ENCODE assay signal across 11 cellular contexts in the genomic region with DNA sequence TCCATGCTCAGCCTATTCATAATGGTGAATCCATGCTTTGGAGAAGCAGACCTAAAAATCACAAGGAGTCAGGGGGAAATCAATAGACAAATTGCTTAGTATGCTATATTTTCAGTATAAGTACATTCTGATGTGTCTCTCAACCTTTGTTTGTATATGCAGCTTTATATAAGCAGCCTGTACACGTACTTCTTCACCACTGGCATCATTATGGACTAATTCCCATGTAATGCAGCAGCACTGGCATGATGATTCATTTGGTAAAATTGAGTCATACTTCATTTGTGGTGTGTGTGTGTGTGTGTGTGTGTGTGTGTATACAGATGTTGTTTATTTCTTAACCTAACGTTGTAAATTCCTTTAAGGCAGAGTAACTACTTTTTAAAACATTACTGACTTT. TPM values are rescaled to one million over a fixed set of nuclear protein-coding genes. Genes with fewer than 3 reads are reported as not detected.
DNase-seq lines count a peak whose midpoint lies in the region; ATAC-seq, FAIRE-seq and TF ChIP-seq lines count a peak whose summit lies in the region.
"Had no signal": no experiment of that assay in that cellular context is flagged by ENCODE, and none has a peak within 500 bp of the region (broad histone marks: within the 10 kb centered on the region; RNA-seq: fewer than 3 reads in every experiment).

No MANE protein-coding gene starts in this region.

- CTCF ChIA-PET in A549 (lab: Yijun Ruan, JAX) = interaction anchor here (1.0 to 1.2 kb wide), 2 partner anchors 10 to 197 kb away, joined by 3 read pairs; no protein-coding TSS in a partner anchor
- CTCF ChIA-PET in activated CD4-positive, alpha-beta memory T cell treated with anti-CD3 and anti-CD28 coated beads, Interleukin-2, amount 10 ng/mL, durations not matched to agents 7 days and 5 days (lab: Charles Lee) = no interaction called here

- TF ChIP-seq CTCF in A549 (IDR thresholded peaks at IDR 0.05) (no peak), HL-60 (IDR thresholded peaks at IDR 0.05; ENCODE audit: insufficient read depth, low read length) (no peak), osteocyte (IDR thresholded peaks at IDR 0.05) (no peak)

- peaks cover 17% of the 10 kb centered on the region; the same call in 2 of the 3 replicates for H3K4me1 ChIP-seq in A549

- POLR2A ChIA-PET in A549 (lab: Yijun Ruan, JAX) = interaction anchor here (1.1 kb wide), 1 partner anchor 11 kb away, joined by 5 read pairs; a partner anchor contains a TSS
- POLR2A ChIA-PET in activated CD4-positive, alpha-beta memory T cell treated with anti-CD3 and anti-CD28 coated beads, Interleukin-2, amount 10 ng/mL, durations not matched to agents 7 days and 5 days (lab: Charles Lee) = interaction anchor here (0.6 to 4.3 kb wide), 2 partner anchors 11 to 687 kb away, joined by 3 to 38 read pairs; a partner anchor contains a TSS

- H3K27ac ChIP-seq in A549 (no peak overlapping the region), HL-60 (replicated peaks) (peak overlapping the region; percentile 50)

- no peaks in the 10 kb centered on the region for H3K27me3 ChIP-seq in HL-60 (ENCODE audit: insufficient read depth, poor library complexity, severe bottlenecking)

- no peaks in the 10 kb centered on the region for H3K27me3 Mint-ChIP-seq in activated CD4-positive, alpha-beta memory T cell treated with anti-CD3 and anti-CD28 coated beads, Interleukin-2, amount 10 ng/mL, durations not matched to agents 7 days and 5 days
- H3K27me3 Mint-ChIP-seq in activated T-helper 2 cell treated with anti-CD3 and anti-CD28 coated beads, Interferon-gamma antibody, Interleukin-2, Interleukin-4, amounts not matched to agents 10 μg/mL and 5 μg/mL and 100 μg/mL, durations not matched to agents 14 hours and 24 hours and 36 hours (ENCODE audit: low read depth) = no peaks in the 10 kb centered on the region
- no peaks in the 10 kb centered on the region for H3K27me3 Mint-ChIP-seq in osteocyte (ENCODE audit: unreplicated experiment)

- H3K4me3 ChIP-seq in A549 (no peak overlapping the region), HL-60 (replicated peaks; ENCODE audit: insufficient read depth, low read length) (no peak overlapping the region)
- H3K4me3 ChIP-seq: skin epidermis had no signal

- ATAC-seq in A549 (no peak), HG03045 (IDR thresholded peaks at IDR 0.05; ENCODE audit: unreplicated experiment) (no peak), sciatic nerve (no peak)

- no peak for TF ChIP-seq EP300 in A549 (IDR thresholded peaks at IDR 0.05)

- no peak overlapping the region for H3K4me3 Mint-ChIP-seq in activated CD4-positive, alpha-beta memory T cell treated with anti-CD3 and anti-CD28 coated beads, Interleukin-2, amount 10 ng/mL, durations not matched to agents 7 days and 5 days
- no peak overlapping the region for H3K4me3 Mint-ChIP-seq in activated T-helper 2 cell treated with anti-CD3 and anti-CD28 coated beads, Interferon-gamma antibody, Interleukin-2, Interleukin-4, amounts not matched to agents 10 μg/mL and 5 μg/mL and 100 μg/mL, durations not matched to agents 14 hours and 24 hours and 36 hours (ENCODE audit: low read depth)
- no peak overlapping the region for H3K4me3 Mint-ChIP-seq in osteocyte (ENCODE audit: unreplicated experiment)
- H3K4me3 Mint-ChIP-seq: CD14-positive monocyte had no signal

- no peak for TF ChIP-seq POLR2A in A549 (IDR thresholded peaks at IDR 0.05; ENCODE audit: low read length)

- TF ChIP-seq RAD21 in A549 (conservative IDR thresholded peaks at IDR 0.05 in 1 of 2, IDR thresholded peaks at IDR 0.05 in 1 of 2) = no peak

- H3K4me1 Mint-ChIP-seq in activated CD4-positive, alpha-beta memory T cell treated with anti-CD3 and anti-CD28 coated beads, Interleukin-2, amount 10 ng/mL, durations not matched to agents 7 days and 5 days = peaks cover 45% of the 10 kb centered on the region
- peaks cover 30% of the 10 kb centered on the region for H3K4me1 Mint-ChIP-seq in activated T-helper 2 cell treated with anti-CD3 and anti-CD28 coated beads, Interferon-gamma antibody, Interleukin-2, Interleukin-4, amounts not matched to agents 10 μg/mL and 5 μg/mL and 100 μg/mL, durations not matched to agents 14 hours and 24 hours and 36 hours (ENCODE audit: low read depth)
- H3K4me1 Mint-ChIP-seq in osteocyte (ENCODE audit: unreplicated experiment) = peaks cover 11% of the 10 kb centered on the region

- intact Hi-C loops in activated T-helper 2 cell treated with anti-CD3 and anti-CD28 coated beads, Interferon-gamma antibody, Interleukin-2, Interleukin-4, amounts not matched to agents 10 μg/mL and 5 μg/mL and 100 μg/mL, durations not matched to agents 14 hours and 24 hours and 36 hours (cut with micrococcal nuclease) = loop anchor here (2.0 kb wide), 1 partner anchor 197 kb away; no protein-coding TSS in a partner anchor
- intact Hi-C loops in sciatic nerve (cut with DNase I) = no loop called here

- no peak overlapping the region; the same call in 2 of the 3 replicates for H3K4me2 ChIP-seq in A549

- peak overlapping the region; percentile 52 for H3K27ac Mint-ChIP-seq in activated CD4-positive, alpha-beta memory T cell treated with anti-CD3 and anti-CD28 coated beads, Interleukin-2, amount 10 ng/mL, durations not matched to agents 7 days and 5 days
- no peak overlapping the region for H3K27ac Mint-ChIP-seq in activated T-helper 2 cell treated with anti-CD3 and anti-CD28 coated beads, Interferon-gamma antibody, Interleukin-2, Interleukin-4, amounts not matched to agents 10 μg/mL and 5 μg/mL and 100 μg/mL, durations not matched to agents 14 hours and 24 hours and 36 hours
- no peak overlapping the region for H3K27ac Mint-ChIP-seq in osteocyte (ENCODE audit: unreplicated experiment)
- H3K27ac Mint-ChIP-seq: CD14-positive monocyte had no signal

- FAIRE-seq in A549 (lab: Jason Lieb, UNC) = no peak
- peak; percentile 93 for FAIRE-seq in islet of Langerhans (lab: Jason Lieb, UNC)
- FAIRE-seq: GM19239 had no signal

- DNase-seq in A549 (ENCODE audit: low read depth in 1 of 2, low spot score in 1 of 2) (peak in 1 of 2 experiments; percentile 30), HL-60 (ENCODE audit: low read depth in 1 of 2, low spot score in 1 of 2) (peak; percentile 31 to 88), sciatic nerve (ENCODE audit: low spot score) (no peak), osteocyte (ENCODE audit: extremely low spot score, unreplicated experiment) (no peak)
- DNase-seq in activated CD4-positive, alpha-beta memory T cell treated with anti-CD3 and anti-CD28 coated beads, Interleukin-2, amount 10 ng/mL, durations not matched to agents 7 days and 5 days = no peak
- no peak for DNase-seq in activated T-helper 2 cell treated with anti-CD3 and anti-CD28 coated beads, Interferon-gamma antibody, Interleukin-2, Interleukin-4, amounts not matched to agents 10 μg/mL and 5 μg/mL and 100 μg/mL, durations not matched to agents 14 hours and 24 hours and 36 hours (ENCODE audit: low spot score)

- no peaks in the 10 kb centered on the region for H3K9me3 Mint-ChIP-seq in activated CD4-positive, alpha-beta memory T cell treated with anti-CD3 and anti-CD28 coated beads, Interleukin-2, amount 10 ng/mL, durations not matched to agents 7 days and 5 days
- no peaks in the 10 kb centered on the region for H3K9me3 Mint-ChIP-seq in activated T-helper 2 cell treated with anti-CD3 and anti-CD28 coated beads, Interferon-gamma antibody, Interleukin-2, Interleukin-4, amounts not matched to agents 10 μg/mL and 5 μg/mL and 100 μg/mL, durations not matched to agents 14 hours and 24 hours and 36 hours
- H3K9me3 Mint-ChIP-seq in osteocyte (ENCODE audit: unreplicated experiment) = peaks cover 4% of the 10 kb centered on the region

- WGBS in A549 (ENCODE audit: missing lambda C conversion rate) = 28% methylated on average over 2 of the region's 2 CpGs

- H3K36me3 Mint-ChIP-seq in activated CD4-positive, alpha-beta memory T cell treated with anti-CD3 and anti-CD28 coated beads, Interleukin-2, amount 10 ng/mL, durations not matched to agents 7 days and 5 days (ENCODE audit: low read depth) = peaks cover 58% of the 10 kb centered on the region
- H3K36me3 Mint-ChIP-seq in activated T-helper 2 cell treated with anti-CD3 and anti-CD28 coated beads, Interferon-gamma antibody, Interleukin-2, Interleukin-4, amounts not matched to agents 10 μg/mL and 5 μg/mL and 100 μg/mL, durations not matched to agents 14 hours and 24 hours and 36 hours (ENCODE audit: low read depth) = peaks cover 50% of the 10 kb centered on the region
- peaks cover 47% of the 10 kb centered on the region for H3K36me3 Mint-ChIP-seq in osteocyte (ENCODE audit: unreplicated experiment)

- H3K9me3 ChIP-seq in A549 = no peaks in the 10 kb centered on the region

TF ChIP-seq in A549, 52 proteins besides CTCF, POLR2A, EP300 and RAD21 (continues in another document):
- TF ChIP-seq FOSL2 (IDR thresholded peaks at IDR 0.05) = no peak
- TF ChIP-seq FOSL2 (CRISPR knock-in tag; IDR thresholded peaks at IDR 0.05) = peak; percentile 71
- no peak for TF ChIP-seq HOXB5 (CRISPR knock-in tag; IDR thresholded peaks at IDR 0.05)

RNA-seq across cellular contexts. Expression of a gene that starts 10.9 kb away (rescaled TPM):
- polyA plus RNA-seq in A549 (2011; rRNA removed) (19.1 and 19.2 TPM in 2 replicates), A549 (2017; fragmentation: RNase III; extraction: RNeasy Plus Mini Kit Qiagen cat#74134 plus additional on column Dnase treatment) (7.5 to 7.9 TPM (median 7.7 TPM) in 3 replicates)
- 7.8 and 8.9 TPM in 2 replicates for polyA plus RNA-seq in A549 (2012; cell fraction: cytosol; rRNA removed)
- 5.7 and 6.3 TPM in 2 replicates for polyA plus RNA-seq in A549 (2012; cell fraction: nucleus; rRNA removed)
- 13.7 and 21.2 TPM in 2 replicates for polyA minus RNA-seq in A549 (2011; rRNA and poly(A)+ RNA removed)
- 10 to 100 TPM; 17.8 to 18.6 TPM for total RNA-seq in activated CD4-positive, alpha-beta memory T cell treated with anti-CD3 and anti-CD28 coated beads, Interleukin-2, amount 10 ng/mL, durations not matched to agents 7 days and 5 days
- total RNA-seq in activated T-helper 2 cell treated with anti-CD3 and anti-CD28 coated beads, Interferon-gamma antibody, Interleukin-2, Interleukin-4, amounts not matched to agents 10 μg/mL and 5 μg/mL and 100 μg/mL, durations not matched to agents 14 hours and 24 hours and 36 hours = 9.2 and 10.2 TPM in 2 replicates
- total RNA-seq in sciatic nerve (17.7 TPM), osteocyte (12.5 and 14.4 TPM in 2 replicates)

RNA-seq across cellular contexts. Expression of a gene that starts 59.4 kb away (rescaled TPM):
- polyA plus RNA-seq in A549 (2011; rRNA removed) (0.03 TPM in 1 of 2 replicates, not detected in the other), A549 (2017; fragmentation: RNase III; extraction: RNeasy Plus Mini Kit Qiagen cat#74134 plus additional on column Dnase treatment) (not detected in 3 replicates)
- 0.01 TPM in 1 of 2 replicates, not detected in the other for polyA plus RNA-seq in A549 (2012; cell fraction: cytosol; rRNA removed)
- polyA plus RNA-seq in A549 (2012; cell fraction: nucleus; rRNA removed) = not detected in 2 replicates
- 0.39 TPM in 1 of 2 replicates, not detected in the other for polyA minus RNA-seq in A549 (2011; rRNA and poly(A)+ RNA removed)
- under 1 TPM; 0.30 TPM for total RNA-seq in activated CD4-positive, alpha-beta memory T cell treated with anti-CD3 and anti-CD28 coated beads, Interleukin-2, amount 10 ng/mL, durations not matched to agents 7 days and 5 days
- 0.11 and 0.14 TPM in 2 replicates for total RNA-seq in activated T-helper 2 cell treated with anti-CD3 and anti-CD28 coated beads, Interferon-gamma antibody, Interleukin-2, Interleukin-4, amounts not matched to agents 10 μg/mL and 5 μg/mL and 100 μg/mL, durations not matched to agents 14 hours and 24 hours and 36 hours
- total RNA-seq in sciatic nerve (9.0 TPM), osteocyte (59.1 and 67.4 TPM in 2 replicates)
- polyA plus RNA-seq: CD14-positive monocyte had no signal

Comparison
In these comparisons a context has a peak if more than half of its experiments do, and no peak if none do; other contexts are left out.
1. DNase-seq: peak in HL-60 (2 of 2); none in activated CD4-positive, alpha-beta memory T cell treated with anti-CD3 and anti-CD28 coated beads, Interleukin-2, amount 10 ng/mL, durations not matched to agents 7 days and 5 days (single experiment), activated T-helper 2 cell treated with anti-CD3 and anti-CD28 coated beads, Interferon-gamma antibody, Interleukin-2, Interleukin-4, amounts not matched to agents 10 μg/mL and 5 μg/mL and 100 μg/mL, durations not matched to agents 14 hours and 24 hours and 36 hours (single experiment), sciatic nerve (single experiment) and osteocyte (single experiment).